Comparison of ENCODE assay signal across 2 cellular contexts in genomic region chr1:161266836-161267235, GRCh38.
TF ChIP-seq lines count a peak whose summit lies in the region.

No MANE protein-coding gene starts in this region.

TF ChIP-seq in SK-N-SH treated with all-trans-retinoic acid at 6 μM for 48 hours, 23 proteins besides CTCF, POLR2A, EP300 and RAD21 (continued from another document):
- TF ChIP-seq CSRNP3 (CRISPR knock-in tag; IDR thresholded peaks at IDR 0.05) (no peak), POU6F1 (CRISPR knock-in tag; IDR thresholded peaks at IDR 0.05; ENCODE audit: borderline replicate concordance, low read depth) (no peak), TSHZ2 (CRISPR knock-in tag; IDR thresholded peaks at IDR 0.05) (no peak), ESRRG (CRISPR knock-in tag; IDR thresholded peaks at IDR 0.05) (no peak), PPARA (CRISPR knock-in tag; IDR thresholded peaks at IDR 0.05; ENCODE audit: borderline replicate concordance) (no peak), ZNF70 (CRISPR knock-in tag; IDR thresholded peaks at IDR 0.05) (no peak), ARNTL (CRISPR knock-in tag; IDR thresholded peaks at IDR 0.05; ENCODE audit: borderline replicate concordance, low read depth) (no peak), GLIS3 (CRISPR knock-in tag; IDR thresholded peaks at IDR 0.05) (no peak), SNAI2 (CRISPR knock-in tag; IDR thresholded peaks at IDR 0.05) (no peak), ZFP30 (CRISPR knock-in tag; IDR thresholded peaks at IDR 0.05) (no peak), RARB (CRISPR knock-in tag; IDR thresholded peaks at IDR 0.05) (no peak), PATZ1 (CRISPR knock-in tag; IDR thresholded peaks at IDR 0.05; ENCODE audit: borderline replicate concordance) (no peak)
TF ChIP-seq in SK-N-SH treated with all-trans-retinoic acid at 6 μM for 48 hours: peak in this region for 0.

TF ChIP-seq in neural cell, 6 proteins besides CTCF, POLR2A, EP300 and RAD21 (continued from another document):
- no peak for TF ChIP-seq REST (IDR thresholded peaks at IDR 0.05; ENCODE audit: borderline replicate concordance)
TF ChIP-seq in neural cell: peak in this region for 0.
